In the genomic region with DNA sequence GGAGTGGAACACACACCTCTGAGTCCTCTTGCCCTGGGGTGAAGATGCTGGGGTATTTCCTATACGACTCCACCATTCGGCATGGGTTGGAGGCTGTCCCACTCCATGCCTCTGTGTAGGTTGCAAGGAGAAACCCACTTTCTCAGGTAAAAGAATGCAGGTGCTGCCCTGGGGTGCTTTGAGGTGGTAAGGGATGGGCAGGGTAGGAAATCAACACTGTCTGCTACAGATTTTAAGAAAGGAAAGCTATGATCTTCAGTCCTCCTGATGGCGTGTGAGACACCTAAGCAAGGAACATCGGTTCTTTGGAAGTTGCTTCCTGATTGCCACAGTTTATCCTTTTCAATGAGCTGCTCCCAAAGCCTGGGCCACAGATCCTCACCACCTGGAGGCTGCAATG, we compare ENCODE assay signal across 21 cellular contexts.
"Had no signal": no experiment of that assay in that cellular context is flagged by ENCODE, and none has a peak within 500 bp of the region (broad histone marks: within the 10 kb centered on the region; RNA-seq: fewer than 3 reads in every experiment).

No MANE protein-coding gene starts in this region.

- H3K9me3 ChIP-seq: gastrocnemius medialis, lower lobe of right lung, ovary, psoas muscle, sigmoid colon, testis, tibial artery had no signal

- H3K36me3 ChIP-seq: gastrocnemius medialis, lower lobe of right lung, ovary, sigmoid colon, tibial artery had no signal

- H3K9me3 Mint-ChIP-seq: effector memory CD8-positive, alpha-beta T cell; type B pancreatic cell had no signal

- H3K36me3 Mint-ChIP-seq: stimulated activated memory B cell treated with anti-CD40 and anti-IgM and Interleukin-4, amounts not matched to agents 10 μg/mL and 1 μg/mL and 100 μg/mL, for 72 hours; type B pancreatic cell had no signal

- H3K27me3 ChIP-seq: gastrocnemius medialis, ovary, sigmoid colon, testis, tibial artery had no signal

- H3K4me1 Mint-ChIP-seq: nephron had no signal

- H3K27me3 Mint-ChIP-seq: effector memory CD8-positive, alpha-beta T cell; stimulated activated memory B cell treated with anti-CD40 and anti-IgM and Interleukin-4, amounts not matched to agents 10 μg/mL and 1 μg/mL and 100 μg/mL, for 72 hours had no signal

- H3K4me3 Mint-ChIP-seq: effector memory CD8-positive, alpha-beta T cell; nephron; stimulated activated memory B cell treated with anti-CD40 and anti-IgM and Interleukin-4, amounts not matched to agents 10 μg/mL and 1 μg/mL and 100 μg/mL, for 72 hours; type B pancreatic cell had no signal

- H3K4me3 ChIP-seq: gastrocnemius medialis, lower lobe of right lung, ovary, psoas muscle, sigmoid colon, testis, tibial artery had no signal

- H3K27ac ChIP-seq: gastrocnemius medialis, lower lobe of right lung, ovary, psoas muscle, sigmoid colon, testis, tibial artery had no signal

- DNase-seq: cortex of kidney; effector memory CD8-positive, alpha-beta T cell; foreskin fibroblast; gastrocnemius medialis; head of caudate nucleus; left ventricle myocardium superior; lower lobe of right lung; occipital lobe; ovary; posterior cingulate gyrus; psoas muscle; right cardiac atrium; sigmoid colon; stimulated activated CD4-positive, alpha-beta T cell treated with anti-CD3 and anti-CD28 coated beads, Interleukin-4, amount 100 ng/mL, for 4 hours; stimulated activated naive CD8-positive, alpha-beta T cell treated with anti-CD3 and anti-CD28 coated beads, Interleukin-15, Interleukin-2, amounts not matched to agents 100 U/mL and 50 U/mL, for 24 hours; substantia nigra; testis; tibial artery had no signal

- H3K4me1 ChIP-seq: gastrocnemius medialis, lower lobe of right lung, psoas muscle, sigmoid colon, testis, tibial artery had no signal

- ATAC-seq: effector memory CD8-positive, alpha-beta T cell; gastrocnemius medialis; left ventricle myocardium superior; lower lobe of right lung; psoas muscle; right cardiac atrium; stimulated activated memory B cell treated with anti-CD40 and anti-IgM and Interleukin-4, amounts not matched to agents 10 μg/mL and 1 μg/mL and 100 μg/mL, for 72 hours; stimulated activated naive CD8-positive, alpha-beta T cell treated with anti-CD3 and anti-CD28 coated beads, Interleukin-15, Interleukin-2, amounts not matched to agents 100 U/mL and 50 U/mL, for 24 hours had no signal

- H3K27ac Mint-ChIP-seq: effector memory CD8-positive, alpha-beta T cell; nephron; stimulated activated memory B cell treated with anti-CD40 and anti-IgM and Interleukin-4, amounts not matched to agents 10 μg/mL and 1 μg/mL and 100 μg/mL, for 72 hours; type B pancreatic cell had no signal
